In the genomic region with DNA sequence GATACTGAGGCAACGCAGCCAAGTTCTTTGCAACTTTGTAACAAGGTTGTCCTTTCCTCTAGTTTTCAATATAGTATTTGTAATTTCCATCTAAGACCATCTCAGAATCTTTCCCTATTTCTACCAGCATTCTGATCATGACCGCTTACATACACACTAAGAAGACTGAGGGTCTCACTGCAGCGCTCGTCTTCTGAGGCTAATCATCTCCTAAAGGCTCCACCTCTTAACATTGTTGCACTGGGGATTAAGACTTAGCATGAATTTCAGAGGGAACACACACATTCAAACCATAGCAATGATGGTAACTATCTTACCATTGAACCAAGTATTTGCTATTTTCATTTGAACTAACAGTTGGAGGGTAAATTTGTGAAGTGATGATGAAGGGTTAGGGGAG, we compare ENCODE assay signal across 20 cellular contexts.
DNase-seq lines count a peak whose midpoint lies in the region; ATAC-seq and TF ChIP-seq lines count a peak whose summit lies in the region.
"Had no signal": no experiment of that assay in that cellular context is flagged by ENCODE, and none has a peak within 500 bp of the region (broad histone marks: within the 10 kb centered on the region; RNA-seq: fewer than 3 reads in every experiment).

No MANE protein-coding gene starts in this region.

- peaks cover 10% of the 10 kb centered on the region for H3F3A ChIP-seq in neural progenitor cell (ENCODE audit: low read depth)

- peak overlapping the region; percentile 77 for H3K9ac ChIP-seq in HUES64 (ENCODE audit: low read depth, low read length)
- no peak overlapping the region for H3K9ac ChIP-seq in neural progenitor cell

- H3K4me1 ChIP-seq in HUES64 (ENCODE audit: insufficient read depth, low read length) (peaks cover 45% of the 10 kb centered on the region), neural progenitor cell (peaks cover 20% of the 10 kb centered on the region), heart left ventricle (no peaks in the 10 kb centered on the region)
- H3K4me1 ChIP-seq: BE2C, Peyer's patch had no signal

- H2AFZ ChIP-seq in neural progenitor cell (replicated peaks), result no peak overlapping the region

- H3K4me2 ChIP-seq in neural progenitor cell, result no peak overlapping the region

- DNase-seq in ELF-1 (ENCODE audit: low read depth, low spot score) (peak; percentile 2), iPS DF 4.7 (ENCODE audit: extremely low read depth, low spot score) (peak; percentile 38), neural progenitor cell (ENCODE audit: low spot score) (peak; percentile 10), kidney tubule cell (ENCODE audit: low spot score) (no peak), heart left ventricle (no peak), NCI-H69 (lab: John Stamatoyannopoulos, UW) (no peak)
- DNase-seq: 8988T; BE2C; Calu3; CD4-positive, alpha-beta T cell; DMS53; MV-4-11; NCI-H1436; NCI-H2029 treated with DMSO at 0.1 percent for 48 hours; NCI-H524; Peyer's patch had no signal

- no peak overlapping the region for H3K4me3 ChIP-seq in HUES64 (ENCODE audit: low read length)
- no peak overlapping the region for H3K4me3 ChIP-seq in neural progenitor cell
- no peak overlapping the region for H3K4me3 ChIP-seq in heart left ventricle
- H3K4me3 ChIP-seq: K562, Peyer's patch had no signal

- TF ChIP-seq CTCF in neural progenitor cell (IDR thresholded peaks at IDR 0.05), result no peak
- no peak for TF ChIP-seq CTCF in heart left ventricle (IDR thresholded peaks at IDR 0.05)

- peaks cover 4% of the 10 kb centered on the region for H3K9me3 Mint-ChIP-seq in neural progenitor cell
- H3K9me3 Mint-ChIP-seq: CD4-positive, alpha-beta T cell had no signal

- no peaks in the 10 kb centered on the region for H4K20me1 ChIP-seq in neural progenitor cell (ENCODE audit: low read depth)

- 63% methylated on average over 4 of the region's 4 CpGs for WGBS in HUES64
- 87 to 92% (median 89%) methylated on average over 4 of the region's 4 CpGs for WGBS in heart left ventricle, 4 donors

- H3K36me3 ChIP-seq in HUES64 (ENCODE audit: insufficient read depth, low read length) (peaks cover 14% of the 10 kb centered on the region), neural progenitor cell (no peaks in the 10 kb centered on the region), heart left ventricle (no peaks in the 10 kb centered on the region)
- H3K36me3 ChIP-seq: BE2C, Peyer's patch had no signal

- ATAC-seq in heart left ventricle (no peak), HG02870 (IDR thresholded peaks at IDR 0.05; ENCODE audit: unreplicated experiment) (no peak)
- ATAC-seq: K562, Right ventricle myocardium inferior had no signal

- no peaks in the 10 kb centered on the region for H3K36me3 Mint-ChIP-seq in neural progenitor cell

- intact Hi-C loops in heart left ventricle (cut with DNase I), result no loop called here

- H3K27me3 Mint-ChIP-seq in neural progenitor cell (ENCODE audit: insufficient read depth, low read depth), result peaks cover 2% of the 10 kb centered on the region

- H3K4me1 Mint-ChIP-seq in neural progenitor cell, result peaks cover 16% of the 10 kb centered on the region

- H3K27ac ChIP-seq in HUES64 (ENCODE audit: low read depth, low read length), result peak overlapping the region; percentile 99
- H3K27ac ChIP-seq in neural progenitor cell, result no peak overlapping the region
- no peak overlapping the region for H3K27ac ChIP-seq in heart left ventricle
- H3K27ac ChIP-seq: Peyer's patch had no signal

- H3K9me3 ChIP-seq in HUES64 (ENCODE audit: insufficient read depth, low read depth, low read length) (peaks cover 9% of the 10 kb centered on the region), neural progenitor cell (ENCODE audit: low read depth) (no peaks in the 10 kb centered on the region), heart left ventricle (no peaks in the 10 kb centered on the region)
- H3K9me3 ChIP-seq: BE2C, Peyer's patch had no signal

- H3K27me3 ChIP-seq in HUES64 (ENCODE audit: insufficient read depth, low read length) (no peaks in the 10 kb centered on the region), neural progenitor cell (no peaks in the 10 kb centered on the region), heart left ventricle (no peaks in the 10 kb centered on the region)
- H3K27me3 ChIP-seq: BE2C, Peyer's patch had no signal

- peak overlapping the region; percentile 8 for H3K27ac Mint-ChIP-seq in neural progenitor cell
- H3K27ac Mint-ChIP-seq: CD4-positive, alpha-beta T cell had no signal

- TF ChIP-seq POLR2A in heart left ventricle (IDR thresholded peaks at IDR 0.05), result no peak

- no peaks in the 10 kb centered on the region for H3K79me2 ChIP-seq in neural progenitor cell (ENCODE audit: low read depth)

- H3K4me3 Mint-ChIP-seq in neural progenitor cell, result no peak overlapping the region
- H3K4me3 Mint-ChIP-seq: CD4-positive, alpha-beta T cell had no signal

Comparison
In these comparisons a context has a peak if more than half of its experiments do, and no peak if none do; other contexts are left out.
1. DNase-seq: peak in ELF-1 (single experiment), iPS DF 4.7 (single experiment) and neural progenitor cell (single experiment); none in kidney tubule cell (single experiment), heart left ventricle (0 of 5) and NCI-H69 (single experiment).